In genomic region chr2:124975658-124976057, GRCh38 we compare ENCODE assay signal across 26 cellular contexts.
"Had no signal": no experiment of that assay in that cellular context is flagged by ENCODE, and none has a peak within 500 bp of the region (broad histone marks: within the 10 kb centered on the region; RNA-seq: fewer than 3 reads in every experiment).

No MANE protein-coding gene starts in this region.

- H3K27ac Mint-ChIP-seq: immature natural killer cell; naive thymus-derived CD4-positive, alpha-beta T cell; natural killer cell treated with Interleukin-12 subunit alpha and Interleukin-12 subunit beta and Interleukin-15 and Interleukin-18, amount 100 ng/mL, for 72 hours; progenitor cell of endocrine pancreas; stimulated activated naive B cell treated with anti-CD40 and anti-IgM and Interleukin-4, amounts not matched to agents 10 μg/mL and 1 μg/mL and 100 μg/mL, for 72 hours had no signal

- DNase-seq: hippocampal formation; immature natural killer cell; kidney; left colon; left lung; lower lobe of right lung; mammary epithelial cell; midbrain; mucosa of descending colon; naive thymus-derived CD4-positive, alpha-beta T cell; ovary; right lobe of liver; stimulated activated CD4-positive, alpha-beta T cell treated with anti-CD3 and anti-CD28 coated beads, Interleukin-1b, Interleukin-23, amount 100 ng/mL, for 48 hours; stimulated activated CD4-positive, alpha-beta T cell treated with anti-CD3 and anti-CD28 coated beads, Interleukin-2, amount 100 ng/mL, for 48 hours; stimulated activated naive B cell treated with anti-CD40 and anti-IgM and Interleukin-4, amounts not matched to agents 10 μg/mL and 1 μg/mL and 100 μg/mL, for 72 hours; stimulated activated naive CD8-positive, alpha-beta T cell treated with anti-CD3 and anti-CD28 coated beads, Interleukin-15, Interleukin-2, amounts not matched to agents 100 U/mL and 50 U/mL, for 24 hours; stomach; tibial artery; trophoblast cell; upper lobe of right lung had no signal

- H3K4me1 ChIP-seq: left lung, lower lobe of right lung, right atrium auricular region, right lobe of liver, stomach, suprapubic skin, tibial artery, upper lobe of right lung had no signal

- H3K36me3 ChIP-seq: left lung, lower lobe of right lung, ovary, right atrium auricular region, right lobe of liver, stomach, suprapubic skin, thoracic aorta, tibial artery, upper lobe of right lung had no signal

- ATAC-seq: left colon; left lung; mucosa of descending colon; naive thymus-derived CD4-positive, alpha-beta T cell; natural killer cell treated with Interleukin-12 subunit alpha and Interleukin-12 subunit beta and Interleukin-15 and Interleukin-18, amount 100 ng/mL, for 72 hours; right lobe of liver; stimulated activated naive B cell treated with anti-CD40 and anti-IgM and Interleukin-4, amounts not matched to agents 10 μg/mL and 1 μg/mL and 100 μg/mL, for 72 hours; stimulated activated naive CD8-positive, alpha-beta T cell treated with anti-CD3 and anti-CD28 coated beads, Interleukin-15, Interleukin-2, amounts not matched to agents 100 U/mL and 50 U/mL, for 24 hours; upper lobe of right lung had no signal

- H3K4me1 Mint-ChIP-seq: immature natural killer cell; naive thymus-derived CD4-positive, alpha-beta T cell; stimulated activated naive B cell treated with anti-CD40 and anti-IgM and Interleukin-4, amounts not matched to agents 10 μg/mL and 1 μg/mL and 100 μg/mL, for 72 hours had no signal

- H3K4me2 ChIP-seq: smooth muscle cell had no signal

- H3K27ac ChIP-seq: left lung, lower lobe of right lung, ovary, right atrium auricular region, right lobe of liver, stomach, suprapubic skin, thoracic aorta, tibial artery, upper lobe of right lung had no signal

- H3K4me3 Mint-ChIP-seq: immature natural killer cell; naive thymus-derived CD4-positive, alpha-beta T cell; natural killer cell treated with Interleukin-12 subunit alpha and Interleukin-12 subunit beta and Interleukin-15 and Interleukin-18, amount 100 ng/mL, for 72 hours; stimulated activated naive B cell treated with anti-CD40 and anti-IgM and Interleukin-4, amounts not matched to agents 10 μg/mL and 1 μg/mL and 100 μg/mL, for 72 hours had no signal

- H3K4me3 ChIP-seq: left lung, lower lobe of right lung, mucosa of descending colon, ovary, right atrium auricular region, right lobe of liver, smooth muscle cell, stomach, suprapubic skin, thoracic aorta, tibial artery, upper lobe of right lung had no signal

- H3K27me3 ChIP-seq: left lung, ovary, right atrium auricular region, right lobe of liver, stomach, suprapubic skin, tibial artery, upper lobe of right lung had no signal

- H3K9me3 ChIP-seq: left lung, lower lobe of right lung, mucosa of descending colon, ovary, right atrium auricular region, right lobe of liver, stomach, thoracic aorta, tibial artery, upper lobe of right lung had no signal

- H3K36me3 Mint-ChIP-seq: immature natural killer cell; naive thymus-derived CD4-positive, alpha-beta T cell; natural killer cell treated with Interleukin-12 subunit alpha and Interleukin-12 subunit beta and Interleukin-15 and Interleukin-18, amount 100 ng/mL, for 72 hours; stimulated activated naive B cell treated with anti-CD40 and anti-IgM and Interleukin-4, amounts not matched to agents 10 μg/mL and 1 μg/mL and 100 μg/mL, for 72 hours had no signal

- H3K27me3 Mint-ChIP-seq: naive thymus-derived CD4-positive, alpha-beta T cell; natural killer cell treated with Interleukin-12 subunit alpha and Interleukin-12 subunit beta and Interleukin-15 and Interleukin-18, amount 100 ng/mL, for 72 hours; stimulated activated naive B cell treated with anti-CD40 and anti-IgM and Interleukin-4, amounts not matched to agents 10 μg/mL and 1 μg/mL and 100 μg/mL, for 72 hours had no signal
